21 cellular contexts compared by ENCODE assay signal in the genomic region with DNA sequence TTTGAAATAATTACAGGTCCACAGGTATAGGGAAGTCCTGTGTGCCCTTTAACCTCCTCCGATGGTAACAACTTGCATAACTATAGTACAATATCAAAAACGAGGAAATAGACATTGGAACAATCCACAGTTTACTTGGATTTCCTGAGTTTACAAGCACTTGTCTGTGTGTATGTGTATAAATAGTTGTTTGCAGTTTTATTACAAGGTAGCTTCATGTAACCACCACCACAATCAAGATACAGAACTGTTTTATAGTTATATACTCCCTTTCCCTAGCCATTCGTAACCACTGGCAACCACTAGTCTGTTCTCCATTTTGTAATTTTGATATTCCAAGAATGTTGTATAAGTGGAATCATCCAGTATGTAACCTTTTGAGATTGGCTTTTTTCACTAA.
"Had no signal": no experiment of that assay in that cellular context is flagged by ENCODE, and none has a peak within 500 bp of the region (broad histone marks: within the 10 kb centered on the region; RNA-seq: fewer than 3 reads in every experiment).

No MANE protein-coding gene starts in this region.

- DNase-seq: Karpas-422, KG1, MG63, NCI-H1092, NCI-H1105 treated with DMSO at 0.1 percent for 48 hours, NCI-H1417 treated with DMSO at 0.1 percent for 48 hours, NCI-H146, NCI-H1694 treated with DMSO at 0.1 percent for 48 hours, NCI-H1930, NCI-H2081, NCI-H2107, NCI-H2227 treated with DMSO at 0.1 percent for 48 hours, NCI-H446, NCI-H510A, NCI-H524 treated with DMSO at 0.1 percent for 48 hours, NCI-H69, NCI-H774, Right ventricle myocardium superior, RPMI8226, SIG-M5 had no signal

- FAIRE-seq: RCC 7860 had no signal
